ENCODE assay signal across 26 cellular contexts in genomic region chr6:108009894-108010293, GRCh38. TPM values are rescaled to one million over a fixed set of nuclear protein-coding genes. Genes with fewer than 3 reads are reported as not detected.
DNase-seq lines count a peak whose midpoint lies in the region; ATAC-seq, FAIRE-seq and TF ChIP-seq lines count a peak whose summit lies in the region.
"Had no signal": no experiment of that assay in that cellular context is flagged by ENCODE, and none has a peak within 500 bp of the region (broad histone marks: within the 10 kb centered on the region; RNA-seq: fewer than 3 reads in every experiment).

No MANE protein-coding gene starts in this region.

- CTCF ChIA-PET in PC-3 (lab: Charles Lee): no interaction called here

- no peaks in the 10 kb centered on the region for H3K27me3 ChIP-seq in PC-3 (ENCODE audit: low read length)
- H3K27me3 ChIP-seq in bronchial epithelial cell (ENCODE audit: control insufficient read depth, insufficient read depth, low read length): no peaks in the 10 kb centered on the region
- H3K27me3 ChIP-seq in keratinocyte (ENCODE audit: control insufficient read depth, extremely low read depth, insufficient read depth, low read length): no peaks in the 10 kb centered on the region

- no peak overlapping the region for H3K4me3 ChIP-seq in PC-3 (ENCODE audit: low read length)
- no peak overlapping the region for H3K4me3 ChIP-seq in bronchial epithelial cell (ENCODE audit: low read depth, low read length)
- H3K4me3 ChIP-seq in keratinocyte (ENCODE audit: control insufficient read depth in 2 of 3, extremely low read depth in 1 of 3, insufficient read depth in 2 of 3, low read depth in 1 of 3, low read length in 3 of 3): no peak overlapping the region
- H3K4me3 ChIP-seq: GM23248, K562 had no signal

- H2AFZ ChIP-seq in PC-3 (ENCODE audit: low read length) (no peak overlapping the region), keratinocyte (ENCODE audit: control insufficient read depth, low read length) (no peak overlapping the region)
- H2AFZ ChIP-seq: GM23248 had no signal

- H3K9ac ChIP-seq in PC-3 (ENCODE audit: low read length) (no peak overlapping the region), keratinocyte (ENCODE audit: control insufficient read depth, extremely low read depth, insufficient read depth, low read length) (no peak overlapping the region)
- H3K9ac ChIP-seq: GM23248 had no signal

- H3K9me3 ChIP-seq in PC-3 (ENCODE audit: low read length): no peaks in the 10 kb centered on the region
- no peaks in the 10 kb centered on the region for H3K9me3 ChIP-seq in keratinocyte (ENCODE audit: control insufficient read depth, low read depth, low read length)

- H3K79me2 ChIP-seq in PC-3 (ENCODE audit: low read length) (no peaks in the 10 kb centered on the region), keratinocyte (ENCODE audit: control insufficient read depth, insufficient read depth, low read length) (no peaks in the 10 kb centered on the region)

- peak; percentile 38 to 49 for ATAC-seq in activated CD4-positive, CD25-positive, alpha-beta regulatory T cell treated with anti-CD3 and anti-CD28 coated beads, Interleukin-2, amount 50 U/mL, for 24 hours
- ATAC-seq in PC-3 (no peak), GM18873 (IDR thresholded peaks at IDR 0.05; ENCODE audit: low FRiP score, unreplicated experiment) (no peak)
- ATAC-seq: CD8-positive, alpha-beta T cell; K562; Panc1 had no signal

- H3K9me2 ChIP-seq in PC-3 (replicated peaks; ENCODE audit: low read length): no peaks in the 10 kb centered on the region

- H3K4me1 ChIP-seq in PC-3 (ENCODE audit: insufficient read depth, low read length): no peaks in the 10 kb centered on the region
- H3K4me1 ChIP-seq in keratinocyte (ENCODE audit: control insufficient read depth, extremely low read depth, insufficient read depth, low read length): peaks cover 4% of the 10 kb centered on the region

- FAIRE-seq in bronchial epithelial cell (lab: Jason Lieb, UNC): no peak
- peak; percentile 88 for FAIRE-seq in keratinocyte (lab: Jason Lieb, UNC)
- FAIRE-seq: K562 had no signal

- H3K4me3 Mint-ChIP-seq in T-helper 2 cell treated with Interferon-gamma antibody and Interleukin-4, amounts not matched to agents 5 μg/mL and 100 μg/mL, for 36 hours: no peak overlapping the region
- H3K4me3 Mint-ChIP-seq: CD8-positive, alpha-beta T cell; H9; HFFc6 had no signal

- dilution Hi-C loops in keratinocyte (cut with MboI; ENCODE audit: extremely low pct_ligation_motif_present, low sequenced_read_pairs): no loop called here

- no peak for DNase-seq in activated CD4-positive, CD25-positive, alpha-beta regulatory T cell (lab: John Stamatoyannopoulos, UW)
- peak; percentile 3 for DNase-seq in PC-3
- peak; percentile 93 for DNase-seq in bronchial epithelial cell (ENCODE audit: low read depth)
- peak; percentile 84 for DNase-seq in keratinocyte (ENCODE audit: low read depth, low spot score)
- no peak for DNase-seq in NCI-H1092 treated with DMSO at 0.1 percent for 48 hours (lab: John Stamatoyannopoulos, UW)
- DNase-seq in T-helper 2 cell treated with Interferon-gamma antibody and Interleukin-4, amounts not matched to agents 5 μg/mL and 100 μg/mL, for 36 hours (ENCODE audit: low spot score): no peak
- DNase-seq: 8988T; AML-193; C1 segment of cervical spinal cord; CD8-positive, alpha-beta T cell; GDM1; GM23248; H9; HFFc6; NCI-H1105; NCI-H146; NCI-H2029; NCI-H226; NCI-H510A treated with DMSO at 0.1 percent for 48 hours; NCI-H748 treated with DMSO at 0.1 percent for 48 hours; NK-92 treated with Interleukin-12 subunit alpha and Interleukin-12 subunit beta, amount 100 ng/mL, for 24 hours; Right ventricle myocardium superior had no signal

- peaks cover 11% of the 10 kb centered on the region for H3K9me3 Mint-ChIP-seq in T-helper 2 cell treated with Interferon-gamma antibody and Interleukin-4, amounts not matched to agents 5 μg/mL and 100 μg/mL, for 36 hours

- H3K36me3 ChIP-seq in PC-3 (ENCODE audit: low read depth, low read length) (no peaks in the 10 kb centered on the region), bronchial epithelial cell (ENCODE audit: control insufficient read depth, insufficient read depth, low read length) (no peaks in the 10 kb centered on the region), keratinocyte (ENCODE audit: control insufficient read depth in 2 of 2, extremely low read depth in 1 of 2, insufficient read depth in 2 of 2, low read length in 2 of 2) (no peaks in the 10 kb centered on the region)

- no peak overlapping the region for H3K27ac Mint-ChIP-seq in T-helper 2 cell treated with Interferon-gamma antibody and Interleukin-4, amounts not matched to agents 5 μg/mL and 100 μg/mL, for 36 hours
- H3K27ac Mint-ChIP-seq: CD8-positive, alpha-beta T cell; H9; HFFc6 had no signal

- H4K20me1 ChIP-seq in PC-3 (ENCODE audit: low read length) (no peaks in the 10 kb centered on the region), keratinocyte (ENCODE audit: control insufficient read depth, extremely low read depth, insufficient read depth, low read length) (no peaks in the 10 kb centered on the region)

- H3K4me1 Mint-ChIP-seq in T-helper 2 cell treated with Interferon-gamma antibody and Interleukin-4, amounts not matched to agents 5 μg/mL and 100 μg/mL, for 36 hours (ENCODE audit: low read depth): no peaks in the 10 kb centered on the region
- H3K4me1 Mint-ChIP-seq: H9 had no signal

- H3K4me2 ChIP-seq in PC-3 (ENCODE audit: low read length) (no peak overlapping the region), keratinocyte (ENCODE audit: control insufficient read depth, extremely low read depth, insufficient read depth, low read depth, low read length) (peak overlapping the region; percentile 31)

- H3K36me3 Mint-ChIP-seq in T-helper 2 cell treated with Interferon-gamma antibody and Interleukin-4, amounts not matched to agents 5 μg/mL and 100 μg/mL, for 36 hours (ENCODE audit: low read depth): no peaks in the 10 kb centered on the region

- TF ChIP-seq CTCF in PC-3 (conservative IDR thresholded peaks at IDR 0.05; ENCODE audit: low read depth, low read length): no peak
- TF ChIP-seq CTCF in bronchial epithelial cell (IDR thresholded peaks at IDR 0.05; ENCODE audit: insufficient read depth, low read length, severe bottlenecking): no peak
- TF ChIP-seq CTCF in keratinocyte (optimal IDR thresholded peaks at IDR 0.05 in 1 of 3, IDR thresholded peaks at IDR 0.05 in 1 of 3, conservative IDR thresholded peaks at IDR 0.05 in 1 of 3; ENCODE audit: extremely low read depth in 1 of 3, insufficient read depth in 2 of 3, low read length in 3 of 3): no peak

- H3K9me1 ChIP-seq in keratinocyte (ENCODE audit: control insufficient read depth, extremely low read depth, insufficient read depth, low read length): no peaks in the 10 kb centered on the region

- no peak overlapping the region for H3K27ac ChIP-seq in PC-3 (ENCODE audit: low read length)
- H3K27ac ChIP-seq in keratinocyte (ENCODE audit: control insufficient read depth, insufficient read depth, low read length): peak overlapping the region; percentile 63
- H3K27ac ChIP-seq: GM23248 had no signal

- no peaks in the 10 kb centered on the region for H3K27me3 Mint-ChIP-seq in T-helper 2 cell treated with Interferon-gamma antibody and Interleukin-4, amounts not matched to agents 5 μg/mL and 100 μg/mL, for 36 hours (ENCODE audit: low read depth)

- H3F3A ChIP-seq in PC-3 (ENCODE audit: low read length, unreplicated experiment): no peaks in the 10 kb centered on the region

- POLR2A ChIA-PET in PC-3 (lab: Charles Lee; ENCODE audit: unreplicated experiment): no interaction called here

- no TSS peak for BruUV-seq in PC-3 (replicated peaks; lab: Mats Ljungman, UMichigan)

- intact Hi-C loops in PC-3 (cut with micrococcal nuclease): no loop called here

RNA-seq across cellular contexts. Expression of gene SEC63, which starts 51.9 kb away (rescaled TPM):
- 12.2 and 16.0 TPM in 2 replicates for total RNA-seq in PC-3 (2014; rRNA removed)
- 19.7 and 31.1 TPM in 2 replicates for total RNA-seq in bronchial epithelial cell
- 40.3 to 91.4 TPM (median 51.3 TPM) in 3 replicates for polyA plus RNA-seq in keratinocyte
- polyA plus RNA-seq in keratinocyte (2011; ENCODE audit: low read depth): 205 TPM
- polyA plus RNA-seq in keratinocyte (2011; cell fraction: cytosol; rRNA removed): 31.8 and 64.5 TPM in 2 replicates
- polyA plus RNA-seq in keratinocyte (2011; cell fraction: nucleus; rRNA removed): 89.3 and 120 TPM in 2 replicates
- 54.8 and 71.9 TPM in 2 replicates for polyA plus RNA-seq in keratinocyte (2012; ENCODE audit: low replicate concordance)
- 8.1 to 51.9 TPM (median 15.4 TPM) in 3 replicates for polyA minus RNA-seq in keratinocyte
- polyA minus RNA-seq in keratinocyte (2011; cell fraction: cytosol; rRNA and poly(A)+ RNA removed): 19.2 TPM
- 39.6 and 102 TPM in 2 replicates for polyA minus RNA-seq in keratinocyte (2011; cell fraction: nucleus; rRNA and poly(A)+ RNA removed)

Comparison
In these comparisons a context has a peak if more than half of its experiments do, and no peak if none do; other contexts are left out.
1. ATAC-seq: peak in activated CD4-positive, CD25-positive, alpha-beta regulatory T cell treated with anti-CD3 and anti-CD28 coated beads, Interleukin-2, amount 50 U/mL, for 24 hours (2 of 2); none in PC-3 (single experiment) and GM18873 (single experiment).
2. DNase-seq: peak in PC-3 (single experiment), bronchial epithelial cell (single experiment) and keratinocyte (single experiment); none in activated CD4-positive, CD25-positive, alpha-beta regulatory T cell (0 of 4), NCI-H1092 treated with DMSO at 0.1 percent for 48 hours (single experiment) and T-helper 2 cell treated with Interferon-gamma antibody and Interleukin-4, amounts not matched to agents 5 μg/mL and 100 μg/mL, for 36 hours (single experiment).